In genomic region chr5:54969856-54970828, GRCh38 we compare ENCODE assay signal across 1 cellular context.
TF ChIP-seq lines count a peak whose summit lies in the region.

No MANE protein-coding gene starts in this region.

TF ChIP-seq in endothelial cell of umbilical vein, 7 proteins besides CTCF, POLR2A, EP300 and RAD21:
- TF ChIP-seq FOS (IDR thresholded peaks at IDR 0.05; ENCODE audit: borderline replicate concordance, insufficient read depth, low read length) (no peak), EZH2 (IDR thresholded peaks at IDR 0.05; ENCODE audit: borderline replicate concordance, low read depth, low read length, severe bottlenecking) (no peak), MAX (IDR thresholded peaks at IDR 0.05; ENCODE audit: insufficient read depth, insufficient read length) (no peak), POLR2AphosphoS5 (IDR thresholded peaks at IDR 0.05; ENCODE audit: insufficient read depth, low read depth, low read length) (no peak), JUN (IDR thresholded peaks at IDR 0.05; ENCODE audit: borderline replicate concordance, insufficient read depth, insufficient read length, low read depth) (no peak), MYC (IDR thresholded peaks at IDR 0.05; ENCODE audit: low read depth, low read length) (no peak), GATA2 (IDR thresholded peaks at IDR 0.05; ENCODE audit: insufficient read depth, insufficient read length, low read depth, low read length) (no peak)
